In the genomic region with DNA sequence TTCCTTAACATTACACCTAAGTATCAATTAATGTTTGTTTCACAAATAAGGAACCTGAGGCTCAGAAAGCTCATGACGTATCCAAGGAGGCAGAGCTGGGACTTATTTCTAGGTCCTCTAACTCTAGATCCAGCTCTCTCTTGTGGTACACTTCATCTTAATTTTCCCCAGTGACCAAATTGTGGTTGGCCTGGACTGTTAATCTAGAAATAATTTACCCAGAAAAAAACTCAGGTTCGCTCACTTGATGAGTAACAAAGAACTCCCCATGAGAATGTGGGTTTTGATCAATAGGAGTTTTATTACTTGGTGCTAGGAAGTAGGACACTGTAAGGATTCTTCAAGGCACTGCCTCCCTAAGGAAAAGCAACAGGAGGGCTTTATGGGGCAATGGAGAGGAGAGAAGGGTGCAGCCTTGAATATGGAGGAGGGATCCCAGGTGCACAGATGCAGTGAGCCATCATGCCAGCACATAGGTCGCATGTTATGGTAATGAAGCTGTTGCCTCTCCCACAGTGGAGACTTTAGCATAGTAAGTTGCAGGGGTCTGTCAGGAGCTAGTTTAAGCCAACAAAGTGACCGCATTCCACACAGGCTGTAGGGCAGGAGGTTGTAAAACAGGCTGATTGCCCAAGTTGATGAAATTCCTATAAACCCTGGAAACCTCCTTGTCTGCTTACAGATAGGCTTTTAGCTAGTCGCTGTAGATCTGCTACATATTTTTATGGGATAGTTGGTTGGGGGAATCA, we compare ENCODE assay signal across 15 cellular contexts. TPM values are rescaled to one million over a fixed set of nuclear protein-coding genes. Genes with fewer than 3 reads are reported as not detected.
A peak's percentile ranks its signal among the peaks of the same experiment; 100 is the strongest.
DNase-seq lines count a peak whose midpoint lies in the region; ATAC-seq, FAIRE-seq and TF ChIP-seq lines count a peak whose summit lies in the region.
"Had no signal": no experiment of that assay in that cellular context is flagged by ENCODE, and none has a peak within 500 bp of the region (broad histone marks: within the 10 kb centered on the region; RNA-seq: fewer than 3 reads in every experiment).

No MANE protein-coding gene starts in this region.

- no TSS peak for BruUV-seq in GM12878 (replicated peaks; lab: Mats Ljungman, UMichigan)

- no peaks in the 10 kb centered on the region for H3K4me1 ChIP-seq in GM12878 (ENCODE audit: control insufficient read depth, insufficient read depth, low read length)
- H3K4me1 ChIP-seq in upper lobe of right lung = no peaks in the 10 kb centered on the region

- peaks cover 1% of the 10 kb centered on the region for H3K79me2 ChIP-seq in GM12878 (ENCODE audit: control insufficient read depth, insufficient read depth, low read length)

- RAD21 ChIA-PET in GM12878 (lab: Charles Lee; ENCODE audit: unreplicated experiment) = interaction anchor here (0.6 to 3.7 kb wide), 5 partner anchors 9 to 573 kb away, joined by 3 to 47 read pairs (median 7); a partner anchor contains a TSS

- in situ Hi-C loops in GM12878 (cut with MboI) = loop anchor here (25.0 kb wide), 2 partner anchors 1114 to 1761 kb away; a partner anchor contains a TSS

- no peak overlapping the region for H2AFZ ChIP-seq in GM12878 (ENCODE audit: control insufficient read depth, low read depth, low read length)

- H3K36me3 Mint-ChIP-seq in CD4-positive, alpha-beta T cell (ENCODE audit: low read depth) = peaks cover 26% of the 10 kb centered on the region

- H3K4me3 Mint-ChIP-seq in CD4-positive, alpha-beta T cell = no peak overlapping the region
- H3K4me3 Mint-ChIP-seq: CD8-positive, alpha-beta memory T cell; naive thymus-derived CD4-positive, alpha-beta T cell had no signal

- SMC1A ChIA-PET in GM12878 (lab: Charles Lee; ENCODE audit: uncharacterized antibody, unreplicated experiment) = interaction anchor here (0.7 to 4.4 kb wide), 8 partner anchors 9 to 223 kb away, joined by 3 to 64 read pairs (median 18); no protein-coding TSS in a partner anchor

- H3K4me3 ChIP-seq in GM12878 (no peak overlapping the region), upper lobe of right lung (no peak overlapping the region)
- H3K4me3 ChIP-seq: MG63, sigmoid colon had no signal

- WGBS in GM12878 (ENCODE audit: insufficient coverage, insufficient replicate concordance, low lambda C conversion rate, missing lambda C conversion rate) = 74% methylated on average over 5 of the region's 5 CpGs

- H3K27me3 Mint-ChIP-seq in CD4-positive, alpha-beta T cell = no peaks in the 10 kb centered on the region
- H3K27me3 Mint-ChIP-seq: CD8-positive, alpha-beta memory T cell; naive thymus-derived CD4-positive, alpha-beta T cell had no signal

- no peak overlapping the region for H3K27ac Mint-ChIP-seq in CD4-positive, alpha-beta T cell
- H3K27ac Mint-ChIP-seq: naive thymus-derived CD4-positive, alpha-beta T cell had no signal

- peaks cover 2% of the 10 kb centered on the region; the same call in 2 of the 3 replicates for H3K9me3 ChIP-seq in GM12878 (replicated peaks; ENCODE audit: control insufficient read depth, insufficient read depth, low read length)
- H3K9me3 ChIP-seq in CD4-positive, alpha-beta T cell (ENCODE audit: control insufficient read depth, low read length) = no peaks in the 10 kb centered on the region
- no peaks in the 10 kb centered on the region for H3K9me3 ChIP-seq in upper lobe of right lung
- H3K9me3 ChIP-seq: MG63, sigmoid colon had no signal

- no peak overlapping the region for H3K27ac ChIP-seq in GM12878 (ENCODE audit: control insufficient read depth, insufficient read depth)
- no peak overlapping the region for H3K27ac ChIP-seq in CD4-positive, alpha-beta T cell (ENCODE audit: low read depth, low read length)
- H3K27ac ChIP-seq in upper lobe of right lung = no peak overlapping the region
- H3K27ac ChIP-seq: sigmoid colon had no signal

- no peak for TF ChIP-seq POLR2A in GM12878 (IDR thresholded peaks at IDR 0.05; ENCODE audit: low read depth, low read length)

- no peaks in the 10 kb centered on the region; a peak in 1 of 4 replicates for H3K36me3 ChIP-seq in GM12878 (ENCODE audit: control insufficient read depth in 2 of 2, insufficient read depth in 2 of 2, low read length in 1 of 2)
- H3K36me3 ChIP-seq in upper lobe of right lung = no peaks in the 10 kb centered on the region
- H3K36me3 ChIP-seq: sigmoid colon had no signal

- no peaks in the 10 kb centered on the region for H3K4me1 Mint-ChIP-seq in CD4-positive, alpha-beta T cell (ENCODE audit: low read depth)

- no peaks in the 10 kb centered on the region for H4K20me1 ChIP-seq in GM12878 (ENCODE audit: control insufficient read depth, insufficient read depth)

- DNase-seq in GM12878 (ENCODE audit: low read depth, low spot score) (peak; percentile 45), NCI-H524 treated with DMSO at 0.1 percent for 48 hours (lab: John Stamatoyannopoulos, UW) (no peak), HCEC 1CT (no peak), upper lobe of right lung (no peak)
- no peak for DNase-seq in CD4-positive, alpha-beta T cell
- DNase-seq: amniotic stem cell; CD8-positive, alpha-beta memory T cell; dermis blood vessel endothelial cell; foreskin fibroblast; MG63; naive thymus-derived CD4-positive, alpha-beta T cell; sigmoid colon had no signal

- H3K9me3 Mint-ChIP-seq in CD4-positive, alpha-beta T cell = peaks cover 5% of the 10 kb centered on the region

- no peak overlapping the region for H3K4me2 ChIP-seq in GM12878 (ENCODE audit: control insufficient read depth, insufficient read depth)

- no peaks in the 10 kb centered on the region for H3K27me3 ChIP-seq in GM12878 (replicated peaks in 1 of 2; ENCODE audit: control insufficient read depth in 2 of 2, insufficient read depth in 2 of 2, low read length in 1 of 2)
- H3K27me3 ChIP-seq in CD4-positive, alpha-beta T cell (ENCODE audit: control insufficient read depth, insufficient read depth, low read length) = no peaks in the 10 kb centered on the region
- H3K27me3 ChIP-seq in upper lobe of right lung = no peaks in the 10 kb centered on the region
- H3K27me3 ChIP-seq: MG63, sigmoid colon had no signal

- CTCF ChIA-PET in GM12878 (lab: Yijun Ruan, JAX) = interaction anchor here (0.6 to 3.9 kb wide), 4 partner anchors 10 to 96 kb away, joined by 3 to 34 read pairs (median 14); no protein-coding TSS in a partner anchor
- CTCF ChIA-PET in CD4-positive, alpha-beta T cell (lab: Charles Lee) = interaction anchor here (1.1 to 1.5 kb wide), 2 partner anchors 10 to 11 kb away, joined by 3 read pairs; no protein-coding TSS in a partner anchor

- POLR2A ChIA-PET in GM12878 (lab: Charles Lee) = interaction anchor here (0.6 to 4.3 kb wide), 6 partner anchors 11 to 1191 kb away, joined by 3 to 79 read pairs (median 4); a partner anchor contains a TSS
- POLR2A ChIA-PET in CD4-positive, alpha-beta T cell (lab: Charles Lee) = interaction anchor here (1.4 kb wide), 1 partner anchor 14 kb away, joined by 7 read pairs; a partner anchor contains a TSS

- no peak for FAIRE-seq in GM12878 (lab: Jason Lieb, UNC)
- FAIRE-seq: keratinocyte had no signal

- H3K9ac ChIP-seq in GM12878 (ENCODE audit: control insufficient read depth, insufficient read depth, low read length) = no peak overlapping the region

- ATAC-seq in GM19463 (IDR thresholded peaks at IDR 0.05; ENCODE audit: unreplicated experiment) (peak; percentile 77), HG02981 (IDR thresholded peaks at IDR 0.05; ENCODE audit: unreplicated experiment) (peak; percentile 73), GM12878 (peak; percentile 77), upper lobe of right lung (no peak)
- no peak for ATAC-seq in CD4-positive, alpha-beta T cell (ENCODE audit: poor library complexity)
- ATAC-seq: naive thymus-derived CD4-positive, alpha-beta T cell had no signal

- intact Hi-C loops in GM12878 (cut with micrococcal nuclease; ENCODE audit: unreplicated experiment) (loop anchor here (2.0 kb wide), 1 partner anchor 14 kb away; a partner anchor contains a TSS), upper lobe of right lung (cut with DNase I) (no loop called here)
- intact Hi-C loops in CD4-positive, alpha-beta T cell (cut with DNase I, micrococcal nuclease) = no loop called here

- TF ChIP-seq EP300 in GM12878 (IDR thresholded peaks at IDR 0.05; ENCODE audit: borderline replicate concordance in 1 of 2, control insufficient read depth in 1 of 2, low read depth in 2 of 2, low read length in 2 of 2) = no peak

- no peak for TF ChIP-seq CTCF in GM12878 (IDR thresholded peaks at IDR 0.05 in 2 of 3, conservative IDR thresholded peaks at IDR 0.05 in 1 of 3; ENCODE audit: control insufficient read depth in 2 of 3, extremely low read depth in 1 of 3, insufficient read depth in 1 of 3, low read depth in 3 of 3, low read length in 3 of 3)
- no peak for TF ChIP-seq CTCF in CD4-positive, alpha-beta T cell (IDR thresholded peaks at IDR 0.05)
- TF ChIP-seq CTCF in upper lobe of right lung (IDR thresholded peaks at IDR 0.05) = no peak

- TF ChIP-seq RAD21 in GM12878 (IDR thresholded peaks at IDR 0.05; ENCODE audit: insufficient read depth, low read depth, low read length) = no peak

TF ChIP-seq in GM12878, 131 proteins besides CTCF, POLR2A, EP300 and RAD21 (continues in another document):
- TF ChIP-seq SP1 (IDR thresholded peaks at IDR 0.05; ENCODE audit: low read depth, low read length) = no peak
- no peak for TF ChIP-seq MEF2A (IDR thresholded peaks at IDR 0.05; ENCODE audit: insufficient read depth, low read depth, low read length)
- TF ChIP-seq SIN3A (IDR thresholded peaks at IDR 0.05; ENCODE audit: low read depth, low read length) = no peak
- peak in 1 of 2 experiments; percentile 20; a peak in 1 of 4 replicates for TF ChIP-seq IKZF2 (IDR thresholded peaks at IDR 0.05)
- TF ChIP-seq IKZF1 (conservative IDR thresholded peaks at IDR 0.05) = peak; percentile 41
- no peak for TF ChIP-seq FOS (IDR thresholded peaks at IDR 0.05; ENCODE audit: borderline replicate concordance, extremely low read depth, insufficient read length)

RNA-seq across cellular contexts. Expression of a gene that starts 14.7 kb away (rescaled TPM):
- total RNA-seq in GM12878 (2013; cell fraction: nucleolus; rRNA removed) = 19.9 and 20.3 TPM in 2 replicates
- total RNA-seq in GM12878 (2014; rRNA removed) = 18.8 and 22.5 TPM in 2 replicates
- 25.5 and 26.3 TPM in 2 replicates for total RNA-seq in GM12878 (2014; rRNA removed; fragmentation: Illumina TruSeq; extraction: Trizol)
- 35.1 and 38.5 TPM in 2 replicates for total RNA-seq in GM12878 (2021)
- 4.9 TPM for polyA plus RNA-seq in GM12878 (2011; ENCODE audit: low read depth)
- polyA plus RNA-seq in GM12878 (2011; rRNA removed) = 32.6 and 43.0 TPM in 2 replicates
- 11.9 and 13.7 TPM in 2 replicates for polyA plus RNA-seq in GM12878 (2011; cell fraction: cytosol; rRNA removed)
- 9.6 and 23.0 TPM in 2 replicates for polyA plus RNA-seq in GM12878 (2011; cell fraction: nucleus; rRNA removed)
- 10.9 and 12.4 TPM in 2 replicates for polyA plus RNA-seq in GM12878 (2012)
- polyA plus RNA-seq in GM12878 (2014; fragmentation: Illumina TruSeq; extraction: Trizol) = 18.9 and 24.0 TPM in 2 replicates
- 1 to 10 TPM; 5.8 to 6.0 TPM for polyA plus RNA-seq in GM12878 (2014; fragmentation: Nextera tagmentation; extraction: Ambion mirVana)
- polyA plus RNA-seq in GM12878 (2014; rRNA removed) = 9.1 and 11.0 TPM in 2 replicates
- 1 to 10 TPM; 3.5 to 4.2 TPM for polyA plus RNA-seq in GM12878 (2016; fragmentation: Nextera tagmentation; extraction: Ambion mirVana)
- polyA minus RNA-seq in GM12878 (2011; rRNA and poly(A)+ RNA removed) = 44.0 and 49.4 TPM in 2 replicates
- polyA minus RNA-seq in GM12878 (2011; cell fraction: cytosol; rRNA and poly(A)+ RNA removed) = 21.9 and 25.7 TPM in 2 replicates
- 27.8 and 40.3 TPM in 2 replicates for polyA minus RNA-seq in GM12878 (2011; cell fraction: nucleus; rRNA and poly(A)+ RNA removed)
- 10 to 100 TPM in 1 of 2 experiments, 1 to 10 TPM in 1; 8.2 to 11.1 TPM for total RNA-seq in CD4-positive, alpha-beta T cell
- 60.5 TPM for total RNA-seq in upper lobe of right lung

Comparison
In these comparisons a context has a peak if more than half of its experiments do, and no peak if none do; other contexts are left out.
1. ATAC-seq: peak in GM19463 (single experiment), HG02981 (single experiment) and GM12878 (single experiment); none in CD4-positive, alpha-beta T cell (single experiment) and upper lobe of right lung (single experiment).